Comparison of ENCODE assay signal across 1 cellular context in the genomic region with DNA sequence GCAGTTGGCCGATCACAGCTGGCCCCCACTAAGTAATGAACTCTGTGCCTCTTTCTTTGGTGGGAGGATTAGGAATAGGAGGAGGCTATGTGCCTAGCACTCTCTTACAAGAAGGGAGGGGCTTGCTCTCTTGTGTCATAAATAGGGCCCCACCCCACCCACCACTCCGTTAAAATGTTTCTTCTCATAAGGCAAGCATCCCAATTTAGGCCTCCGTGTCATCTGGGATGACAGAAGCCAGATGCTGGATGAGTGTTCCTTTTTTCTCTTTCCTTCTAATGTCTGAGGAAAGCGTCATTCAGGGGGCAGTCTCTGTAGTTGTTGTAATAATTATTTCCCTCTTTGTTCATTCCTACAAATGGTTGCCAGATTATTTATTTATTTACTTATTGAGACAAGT.
TF ChIP-seq lines count a peak whose summit lies in the region.

A gene with protein sequence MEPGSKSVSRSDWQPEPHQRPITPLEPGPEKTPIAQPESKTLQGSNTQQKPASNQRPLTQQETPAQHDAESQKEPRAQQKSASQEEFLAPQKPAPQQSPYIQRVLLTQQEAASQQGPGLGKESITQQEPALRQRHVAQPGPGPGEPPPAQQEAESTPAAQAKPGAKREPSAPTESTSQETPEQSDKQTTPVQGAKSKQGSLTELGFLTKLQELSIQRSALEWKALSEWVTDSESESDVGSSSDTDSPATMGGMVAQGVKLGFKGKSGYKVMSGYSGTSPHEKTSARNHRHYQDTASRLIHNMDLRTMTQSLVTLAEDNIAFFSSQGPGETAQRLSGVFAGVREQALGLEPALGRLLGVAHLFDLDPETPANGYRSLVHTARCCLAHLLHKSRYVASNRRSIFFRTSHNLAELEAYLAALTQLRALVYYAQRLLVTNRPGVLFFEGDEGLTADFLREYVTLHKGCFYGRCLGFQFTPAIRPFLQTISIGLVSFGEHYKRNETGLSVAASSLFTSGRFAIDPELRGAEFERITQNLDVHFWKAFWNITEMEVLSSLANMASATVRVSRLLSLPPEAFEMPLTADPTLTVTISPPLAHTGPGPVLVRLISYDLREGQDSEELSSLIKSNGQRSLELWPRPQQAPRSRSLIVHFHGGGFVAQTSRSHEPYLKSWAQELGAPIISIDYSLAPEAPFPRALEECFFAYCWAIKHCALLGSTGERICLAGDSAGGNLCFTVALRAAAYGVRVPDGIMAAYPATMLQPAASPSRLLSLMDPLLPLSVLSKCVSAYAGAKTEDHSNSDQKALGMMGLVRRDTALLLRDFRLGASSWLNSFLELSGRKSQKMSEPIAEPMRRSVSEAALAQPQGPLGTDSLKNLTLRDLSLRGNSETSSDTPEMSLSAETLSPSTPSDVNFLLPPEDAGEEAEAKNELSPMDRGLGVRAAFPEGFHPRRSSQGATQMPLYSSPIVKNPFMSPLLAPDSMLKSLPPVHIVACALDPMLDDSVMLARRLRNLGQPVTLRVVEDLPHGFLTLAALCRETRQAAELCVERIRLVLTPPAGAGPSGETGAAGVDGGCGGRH (minus strand): TSS at position 76 of the 400 bp plus-strand sequence. CDS start 239 bp downstream, outside the sequence.

TF ChIP-seq in WTC11, 78 proteins besides CTCF, POLR2A, EP300 and RAD21 (continued from another document):
- TF ChIP-seq, protein P1, sequence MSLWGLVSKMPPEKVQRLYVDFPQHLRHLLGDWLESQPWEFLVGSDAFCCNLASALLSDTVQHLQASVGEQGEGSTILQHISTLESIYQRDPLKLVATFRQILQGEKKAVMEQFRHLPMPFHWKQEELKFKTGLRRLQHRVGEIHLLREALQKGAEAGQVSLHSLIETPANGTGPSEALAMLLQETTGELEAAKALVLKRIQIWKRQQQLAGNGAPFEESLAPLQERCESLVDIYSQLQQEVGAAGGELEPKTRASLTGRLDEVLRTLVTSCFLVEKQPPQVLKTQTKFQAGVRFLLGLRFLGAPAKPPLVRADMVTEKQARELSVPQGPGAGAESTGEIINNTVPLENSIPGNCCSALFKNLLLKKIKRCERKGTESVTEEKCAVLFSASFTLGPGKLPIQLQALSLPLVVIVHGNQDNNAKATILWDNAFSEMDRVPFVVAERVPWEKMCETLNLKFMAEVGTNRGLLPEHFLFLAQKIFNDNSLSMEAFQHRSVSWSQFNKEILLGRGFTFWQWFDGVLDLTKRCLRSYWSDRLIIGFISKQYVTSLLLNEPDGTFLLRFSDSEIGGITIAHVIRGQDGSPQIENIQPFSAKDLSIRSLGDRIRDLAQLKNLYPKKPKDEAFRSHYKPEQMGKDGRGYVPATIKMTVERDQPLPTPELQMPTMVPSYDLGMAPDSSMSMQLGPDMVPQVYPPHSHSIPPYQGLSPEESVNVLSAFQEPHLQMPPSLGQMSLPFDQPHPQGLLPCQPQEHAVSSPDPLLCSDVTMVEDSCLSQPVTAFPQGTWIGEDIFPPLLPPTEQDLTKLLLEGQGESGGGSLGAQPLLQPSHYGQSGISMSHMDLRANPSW (CRISPR knock-in tag; conservative IDR thresholded peaks at IDR 0.05; ENCODE audit: low read depth) = no peak
- TF ChIP-seq, protein P2, sequence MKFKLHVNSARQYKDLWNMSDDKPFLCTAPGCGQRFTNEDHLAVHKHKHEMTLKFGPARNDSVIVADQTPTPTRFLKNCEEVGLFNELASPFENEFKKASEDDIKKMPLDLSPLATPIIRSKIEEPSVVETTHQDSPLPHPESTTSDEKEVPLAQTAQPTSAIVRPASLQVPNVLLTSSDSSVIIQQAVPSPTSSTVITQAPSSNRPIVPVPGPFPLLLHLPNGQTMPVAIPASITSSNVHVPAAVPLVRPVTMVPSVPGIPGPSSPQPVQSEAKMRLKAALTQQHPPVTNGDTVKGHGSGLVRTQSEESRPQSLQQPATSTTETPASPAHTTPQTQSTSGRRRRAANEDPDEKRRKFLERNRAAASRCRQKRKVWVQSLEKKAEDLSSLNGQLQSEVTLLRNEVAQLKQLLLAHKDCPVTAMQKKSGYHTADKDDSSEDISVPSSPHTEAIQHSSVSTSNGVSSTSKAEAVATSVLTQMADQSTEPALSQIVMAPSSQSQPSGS (CRISPR knock-in tag; IDR thresholded peaks at IDR 0.05; ENCODE audit: borderline replicate concordance, low read depth) = no peak
- no peak for TF ChIP-seq NR2C2 (CRISPR knock-in tag; IDR thresholded peaks at IDR 0.05)
